Comparison of ENCODE assay signal across 8 cellular contexts in genomic region chr2:46873632-46874068, GRCh38. TPM values are rescaled to one million over a fixed set of nuclear protein-coding genes. Genes with fewer than 3 reads are reported as not detected.
A peak's percentile ranks its signal among the peaks of the same experiment; 100 is the strongest.
DNase-seq lines count a peak whose midpoint lies in the region; ATAC-seq and TF ChIP-seq lines count a peak whose summit lies in the region.

No MANE protein-coding gene starts in this region.

- CTCF ChIA-PET in AG04449 (lab: Yijun Ruan, JAX) = interaction anchor here (0.6 to 8.6 kb wide), 9 partner anchors 12 to 242 kb away, joined by 3 to 96 read pairs (median 18); no protein-coding TSS in a partner anchor

- H3K4me3 ChIP-seq in AG04449 (ENCODE audit: low read depth, low read length) (no peak overlapping the region), heart right ventricle (no peak overlapping the region), skin epidermis (no peak overlapping the region)

- H3K9me3 ChIP-seq in heart right ventricle = no peaks in the 10 kb centered on the region

- DNase-seq in AG04449 (ENCODE audit: low read depth, low spot score) (peak; percentile 82), HS-27A (ENCODE audit: low read depth) (peak; percentile 93), heart right ventricle (peak in 1 of 2 donors; percentile 67), NCI-H1105 (lab: John Stamatoyannopoulos, UW) (no peak)
- DNase-seq in activated T-cell treated with anti-CD3 and anti-CD28 coated beads, Interleukin-2, amount 50 U/mL, for 4 hours = no peak

- 60 to 71% methylated on average over 5 of the region's 5 CpGs for WGBS in heart right ventricle, 2 donors

- H3K4me1 ChIP-seq in heart right ventricle = peaks cover 18 to 75% (median 45%) of the 10 kb centered on the region in 9 donors

- TF ChIP-seq CTCF in AG04449 (IDR thresholded peaks at IDR 0.05; ENCODE audit: insufficient read depth, low read length, missing control alignments) = no peak
- TF ChIP-seq CTCF in heart right ventricle (IDR thresholded peaks at IDR 0.05) = no peak

- H3K27ac ChIP-seq in heart right ventricle (peak overlapping the region in 8 of 10 donors; percentile 34 to 69 (median 48)), skin epidermis (peak overlapping the region in 16 of 21 experiments; percentile 16 to 81 (median 54))

- intact Hi-C loops in heart right ventricle (cut with DNase I) = loop anchor here in 6 of 10 donors (2.0 to 10.0 kb wide), 5 partner anchors 23 to 171 kb away; no protein-coding TSS in a partner anchor

- H3K36me3 Mint-ChIP-seq in activated T-cell treated with anti-CD3 and anti-CD28 coated beads, Interleukin-2, amount 50 U/mL, for 4 hours (ENCODE audit: insufficient read depth) = no peaks in the 10 kb centered on the region

- POLR2A ChIA-PET in AG04449 (lab: Yijun Ruan, JAX) = interaction anchor here (1.0 to 1.6 kb wide), 4 partner anchors 16 to 155 kb away, joined by 3 to 8 read pairs (median 4); no protein-coding TSS in a partner anchor

- no peaks in the 10 kb centered on the region for H3K36me3 ChIP-seq in heart right ventricle

- H3K9me3 Mint-ChIP-seq in activated T-cell treated with anti-CD3 and anti-CD28 coated beads, Interleukin-2, amount 50 U/mL, for 4 hours = no peaks in the 10 kb centered on the region

- peak; percentile 67 to 69 for ATAC-seq in activated T-cell treated with anti-CD3 and anti-CD28 coated beads, Interleukin-2, amount 50 U/mL, for 4 hours
- peak; percentile 22 to 77 (median 65) for ATAC-seq in heart right ventricle
- no peak for ATAC-seq in GM19328 (IDR thresholded peaks at IDR 0.05; ENCODE audit: unreplicated experiment)
- ATAC-seq in GM18870 (IDR thresholded peaks at IDR 0.05; ENCODE audit: unreplicated experiment) = no peak

- H3K27me3 ChIP-seq in heart right ventricle = no peaks in the 10 kb centered on the region

- H3K27me3 Mint-ChIP-seq in activated T-cell treated with anti-CD3 and anti-CD28 coated beads, Interleukin-2, amount 50 U/mL, for 4 hours (ENCODE audit: low read depth) = peaks cover 19% of the 10 kb centered on the region

- H3K4me3 Mint-ChIP-seq in activated T-cell treated with anti-CD3 and anti-CD28 coated beads, Interleukin-2, amount 50 U/mL, for 4 hours = no peak overlapping the region

- no peaks in the 10 kb centered on the region for H3K4me1 Mint-ChIP-seq in activated T-cell treated with anti-CD3 and anti-CD28 coated beads, Interleukin-2, amount 50 U/mL, for 4 hours (ENCODE audit: low read depth)

RNA-seq across cellular contexts. Expression of gene MCFD2, which starts 42.0 kb away (rescaled TPM):
- 10 to 100 TPM; 46.7 to 63.4 (median 50.8) TPM for total RNA-seq in activated T-cell treated with anti-CD3 and anti-CD28 coated beads, Interleukin-2, amount 50 U/mL, for 4 hours
- 10 to 100 TPM; 47.8 to 88.4 (median 54.0) TPM for total RNA-seq in heart right ventricle
- 10 to 100 TPM; 13.2 to 53.4 TPM for polyA plus RNA-seq in heart right ventricle

Comparison
In these comparisons a context has a peak if more than half of its experiments do, and no peak if none do; other contexts are left out.
1. DNase-seq: peak in AG04449 (single experiment) and HS-27A (single experiment); none in activated T-cell treated with anti-CD3 and anti-CD28 coated beads, Interleukin-2, amount 50 U/mL, for 4 hours (single experiment) and NCI-H1105 (single experiment).
2. ATAC-seq: peak in activated T-cell treated with anti-CD3 and anti-CD28 coated beads, Interleukin-2, amount 50 U/mL, for 4 hours (2 of 2) and heart right ventricle (8 of 8); none in GM19328 (single experiment) and GM18870 (single experiment).